10 cellular contexts compared by ENCODE assay signal in genomic region chr1:7561331-7561921, GRCh38.
DNase-seq lines count a peak whose midpoint lies in the region; ATAC-seq and TF ChIP-seq lines count a peak whose summit lies in the region.
"Had no signal": no experiment of that assay in that cellular context is flagged by ENCODE, and none has a peak within 500 bp of the region (broad histone marks: within the 10 kb centered on the region; RNA-seq: fewer than 3 reads in every experiment).

No MANE protein-coding gene starts in this region.

- H2AFZ ChIP-seq in GM23338 = peak overlapping the region; percentile 93

- no peaks in the 10 kb centered on the region for H3K36me3 ChIP-seq in GM23338 (ENCODE audit: insufficient read depth)
- no peaks in the 10 kb centered on the region for H3K36me3 ChIP-seq in upper lobe of left lung

- H3K27ac Mint-ChIP-seq in GM23338 (peak overlapping the region; percentile 59; the same call in 1 of the 2 replicates), WTC11 (no peak overlapping the region)
- H3K27ac Mint-ChIP-seq: activated B cell treated with CpG ODN at 0.5 μM for 24 hours had no signal

- POLR2A ChIA-PET in WTC11 (lab: Charles Lee) = no interaction called here

- H3K9me3 Mint-ChIP-seq in GM23338 (no peaks in the 10 kb centered on the region; the same call in 2 of the 3 replicates), WTC11 (no peaks in the 10 kb centered on the region)
- H3K9me3 Mint-ChIP-seq: activated B cell treated with CpG ODN at 0.5 μM for 24 hours had no signal

- no peaks in the 10 kb centered on the region for H3K9me2 ChIP-seq in GM23338 (ENCODE audit: insufficient read depth)

- H3K27me3 Mint-ChIP-seq in GM23338 (ENCODE audit: insufficient read depth, low read depth, poor library complexity) (peaks cover 12% of the 10 kb centered on the region), WTC11 (ENCODE audit: low read depth) (no peaks in the 10 kb centered on the region; the same call in 1 of the 2 replicates)

- H3K4me1 Mint-ChIP-seq in GM23338 (peaks cover 2% of the 10 kb centered on the region; the same call in 1 of the 3 replicates), WTC11 (0 out of 2 replicates have a peak, but pooled peaks cover 3% of the 10 kb centered on the region)
- H3K4me1 Mint-ChIP-seq: activated B cell treated with CpG ODN at 0.5 μM for 24 hours had no signal

- H3K79me2 ChIP-seq in GM23338 (replicated peaks; ENCODE audit: insufficient read depth) = no peaks in the 10 kb centered on the region

- H3F3A ChIP-seq in GM23338 (replicated peaks; ENCODE audit: low read depth) = no peaks in the 10 kb centered on the region

- H3K36me3 Mint-ChIP-seq in GM23338 (ENCODE audit: low read depth) = no peaks in the 10 kb centered on the region
- no peaks in the 10 kb centered on the region for H3K36me3 Mint-ChIP-seq in WTC11

- H3K4me3 Mint-ChIP-seq in GM23338 = no peak overlapping the region
- H3K4me3 Mint-ChIP-seq in WTC11 = no peak overlapping the region
- H3K4me3 Mint-ChIP-seq: activated B cell treated with CpG ODN at 0.5 μM for 24 hours had no signal

- H3K27ac ChIP-seq in GM23338 (ENCODE audit: low read depth) (no peak overlapping the region), upper lobe of left lung (no peak overlapping the region)
- H3K27ac ChIP-seq: KMS-11 had no signal

- TF ChIP-seq POLR2A in upper lobe of left lung (IDR thresholded peaks at IDR 0.05) = no peak

- DNase-seq in COLO829 (ENCODE audit: low spot score) (peak; percentile 31), GM23338 (ENCODE audit: low spot score) (peak; percentile 80), WTC11 (ENCODE audit: low spot score) (peak; percentile 84), left kidney (ENCODE audit: low read depth, low spot score) (peak; percentile 54), upper lobe of left lung (no peak), cerebellar cortex (ENCODE audit: low spot score) (no peak)
- DNase-seq: activated B cell treated with CpG ODN at 0.5 μM for 24 hours had no signal

- WGBS in upper lobe of left lung, 2 donors = 72 to 93% methylated on average over 3 to 16 of the region's 16 CpGs

- H3K4me2 ChIP-seq in GM23338 = no peak overlapping the region
- H3K4me2 ChIP-seq: KMS-11 had no signal

- peak; percentile 98 for ATAC-seq in GM23338
- ATAC-seq in WTC11 = peak; percentile 99
- ATAC-seq in HG03196 (IDR thresholded peaks at IDR 0.05; ENCODE audit: unreplicated experiment) = no peak
- no peak for ATAC-seq in HG03159 (IDR thresholded peaks at IDR 0.05; ENCODE audit: unreplicated experiment)
- no peak for ATAC-seq in upper lobe of left lung (ENCODE audit: low FRiP score in 2 of 2)

- CTCF ChIA-PET in WTC11 (lab: Charles Lee) = interaction anchor here (0.5 to 2.5 kb wide), 35 partner anchors 9 to 519 kb away, joined by 3 to 23 read pairs (median 4); no protein-coding TSS in a partner anchor

- TF ChIP-seq EP300 in upper lobe of left lung (IDR thresholded peaks at IDR 0.05) = no peak

- no peaks in the 10 kb centered on the region for H3K27me3 ChIP-seq in GM23338 (ENCODE audit: insufficient read depth)
- H3K27me3 ChIP-seq in upper lobe of left lung = no peaks in the 10 kb centered on the region

- TF ChIP-seq CTCF in GM23338 (conservative IDR thresholded peaks at IDR 0.05; ENCODE audit: low read depth in 2 of 2) (peak; percentile 63 to 88), WTC11 (IDR thresholded peaks at IDR 0.05) (peak; percentile 30; the same call in 1 of the 2 replicates), upper lobe of left lung (IDR thresholded peaks at IDR 0.05) (peak in 2 of 6 experiments; percentile 5 to 23)

- no peaks in the 10 kb centered on the region for H3K9me3 ChIP-seq in upper lobe of left lung

- no peaks in the 10 kb centered on the region for H4K20me1 ChIP-seq in GM23338 (replicated peaks; ENCODE audit: insufficient read depth)

- H3K4me1 ChIP-seq in GM23338 (ENCODE audit: insufficient read depth) = no peaks in the 10 kb centered on the region
- H3K4me1 ChIP-seq in upper lobe of left lung = no peaks in the 10 kb centered on the region

- H3K4me3 ChIP-seq in GM23338 (no peak overlapping the region), upper lobe of left lung (no peak overlapping the region)

TF ChIP-seq in GM23338, 12 proteins besides CTCF, POLR2A, EP300 and RAD21 (continues in another document):
- no peak for TF ChIP-seq JUNB (IDR thresholded peaks at IDR 0.05; ENCODE audit: unreplicated experiment)
- TF ChIP-seq REST (IDR thresholded peaks at IDR 0.05; ENCODE audit: unreplicated experiment) = no peak
- no peak for TF ChIP-seq CREB1 (CRISPR knock-in tag; IDR thresholded peaks at IDR 0.05; ENCODE audit: low read depth)
- no peak for TF ChIP-seq ETS1 (IDR thresholded peaks at IDR 0.05)

TF ChIP-seq in WTC11, 78 proteins besides CTCF, POLR2A, EP300 and RAD21:
- no peak for TF ChIP-seq ATF2 (CRISPR knock-in tag; IDR thresholded peaks at IDR 0.05; ENCODE audit: borderline replicate concordance, low read depth)
- TF ChIP-seq ETV6 (CRISPR knock-in tag; IDR thresholded peaks at IDR 0.05) = peak; percentile 32; the same call in 1 of the 2 replicates
- TF ChIP-seq FOXP1 (CRISPR knock-in tag; IDR thresholded peaks at IDR 0.05; ENCODE audit: borderline replicate concordance) = no peak
- no peak for TF ChIP-seq FOXJ3 (CRISPR knock-in tag; IDR thresholded peaks at IDR 0.05; ENCODE audit: borderline replicate concordance)
- TF ChIP-seq ERG (CRISPR knock-in tag; IDR thresholded peaks at IDR 0.05) = no peak
- no peak for TF ChIP-seq SMAD3 (CRISPR knock-in tag; IDR thresholded peaks at IDR 0.05; ENCODE audit: borderline replicate concordance)
- peak; percentile 30; the same call in 1 of the 2 replicates for TF ChIP-seq MAX (CRISPR knock-in tag; IDR thresholded peaks at IDR 0.05)

Comparison
In these comparisons a context has a peak if more than half of its experiments do, and no peak if none do; other contexts are left out.
1. DNase-seq: peak in COLO829 (single experiment), GM23338 (single experiment), WTC11 (single experiment) and left kidney (single experiment); none in upper lobe of left lung (0 of 2) and cerebellar cortex (single experiment).
2. ATAC-seq: peak in GM23338 (single experiment) and WTC11 (single experiment); none in HG03196 (single experiment), HG03159 (single experiment) and upper lobe of left lung (0 of 2).